Comparison of ENCODE assay signal across 17 cellular contexts in the genomic region with DNA sequence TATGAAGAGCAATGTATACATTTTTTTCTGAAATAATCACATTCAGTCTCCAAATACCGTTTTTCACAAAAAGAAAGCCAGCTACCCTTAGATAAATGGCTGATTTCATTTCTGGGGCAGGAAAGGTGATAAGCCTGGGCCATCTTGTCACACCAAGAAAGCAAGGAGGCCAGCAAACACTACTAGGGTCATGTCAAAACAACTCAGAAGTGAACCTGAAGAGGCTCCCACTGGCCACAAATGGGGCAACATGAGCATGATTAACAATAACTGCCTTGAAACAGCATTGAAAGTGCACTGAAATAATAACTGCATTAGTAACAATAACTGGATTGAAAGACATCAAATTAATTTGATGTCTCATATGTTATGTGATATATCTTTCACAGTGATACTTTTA. TPM values are rescaled to one million over a fixed set of nuclear protein-coding genes. Genes with fewer than 3 reads are reported as not detected.
A peak's percentile ranks its signal among the peaks of the same experiment; 100 is the strongest.
DNase-seq lines count a peak whose midpoint lies in the region; ATAC-seq and TF ChIP-seq lines count a peak whose summit lies in the region.
"Had no signal": no experiment of that assay in that cellular context is flagged by ENCODE, and none has a peak within 500 bp of the region (broad histone marks: within the 10 kb centered on the region; RNA-seq: fewer than 3 reads in every experiment).

No MANE protein-coding gene starts in this region.

- no peaks in the 10 kb centered on the region for H3K27me3 ChIP-seq in effector memory CD4-positive, alpha-beta T cell (replicated peaks; ENCODE audit: control insufficient read depth, insufficient read depth, low read length, poor library complexity, severe bottlenecking)
- no peaks in the 10 kb centered on the region for H3K27me3 ChIP-seq in foreskin keratinocyte

- POLR2A ChIA-PET in GM10248 (lab: Yijun Ruan, JAX) = interaction anchor here (0.6 kb wide), 1 partner anchor 112 kb away, joined by 5 read pairs; no protein-coding TSS in a partner anchor

- H3K4me1 Mint-ChIP-seq in CD14-positive monocyte = peaks cover 58% of the 10 kb centered on the region
- peaks cover 17% of the 10 kb centered on the region for H3K4me1 Mint-ChIP-seq in dendritic cell treated with granulocyte-macrophage colony-stimulating factor and Interleukin-4, amounts not matched to agents 40 ng/mL and 50 ng/mL, for 4 days (ENCODE audit: low read depth)

- CTCF ChIA-PET in GM10248 (lab: Yijun Ruan, JAX) = interaction anchor here (1.3 kb wide), 1 partner anchor 11 kb away, joined by 3 read pairs; no protein-coding TSS in a partner anchor

- DNase-seq in CD14-positive monocyte (ENCODE audit: low spot score) = no peak
- no peak for DNase-seq in GM10248 (ENCODE audit: extremely low spot score)
- peak; percentile 39 for DNase-seq in NB4 (ENCODE audit: low read depth)
- no peak for DNase-seq in effector memory CD4-positive, alpha-beta T cell
- no peak for DNase-seq in NCI-H2196 treated with DMSO at 0.1 percent for 48 hours (lab: John Stamatoyannopoulos, UW; ENCODE audit: unreplicated experiment)
- DNase-seq in foreskin keratinocyte = no peak
- DNase-seq in head of caudate nucleus = no peak
- DNase-seq: AML-193; CD4-positive, alpha-beta memory T cell; IMR-90; NCI-H1048; NCI-H146; NCI-H345; NCI-H526 treated with DMSO at 0.1 percent for 48 hours; SHP77 treated with DMSO at 0.1 percent for 48 hours had no signal

- no peak overlapping the region for H3K4me3 ChIP-seq in NB4 (ENCODE audit: low read depth, low read length)
- H3K4me3 ChIP-seq in effector memory CD4-positive, alpha-beta T cell (ENCODE audit: insufficient read depth, low read depth, low read length, poor library complexity, severe bottlenecking) = no peak overlapping the region

- no peak for TF ChIP-seq POLR2A in NB4 (IDR thresholded peaks at IDR 0.05; ENCODE audit: extremely low read depth, insufficient read length)

- peaks cover 0 to 7% (median 0%) of the 10 kb centered on the region in 3 donors for H3K27me3 Mint-ChIP-seq in CD14-positive monocyte (ENCODE audit: low read depth in 3 of 3)
- H3K27me3 Mint-ChIP-seq in dendritic cell treated with granulocyte-macrophage colony-stimulating factor and Interleukin-4, amounts not matched to agents 40 ng/mL and 50 ng/mL, for 4 days = no peaks in the 10 kb centered on the region
- H3K27me3 Mint-ChIP-seq: CD4-positive, alpha-beta memory T cell had no signal

- TF ChIP-seq CTCF in CD14-positive monocyte (IDR thresholded peaks at IDR 0.05) (no peak), GM10248 (IDR thresholded peaks at IDR 0.05; ENCODE audit: control extremely low read depth, extremely low read depth, low read depth, missing control alignments) (peak; percentile 14), NB4 (IDR thresholded peaks at IDR 0.05; ENCODE audit: low read depth, low read length) (no peak), foreskin keratinocyte (conservative IDR thresholded peaks at IDR 0.05) (no peak)

- peak overlapping the region in 5 of 7 donors; percentile 27 to 86 (median 50) for H3K27ac Mint-ChIP-seq in CD14-positive monocyte
- H3K27ac Mint-ChIP-seq in dendritic cell treated with granulocyte-macrophage colony-stimulating factor and Interleukin-4, amounts not matched to agents 40 ng/mL and 50 ng/mL, for 4 days = peak overlapping the region; percentile 30

- no peaks in the 10 kb centered on the region for H3K9me3 ChIP-seq in effector memory CD4-positive, alpha-beta T cell (ENCODE audit: control insufficient read depth, low read length)

- H3K4me3 Mint-ChIP-seq in CD14-positive monocyte = no peak overlapping the region
- H3K4me3 Mint-ChIP-seq in dendritic cell treated with granulocyte-macrophage colony-stimulating factor and Interleukin-4, amounts not matched to agents 40 ng/mL and 50 ng/mL, for 4 days = no peak overlapping the region

- intact Hi-C loops in CD14-positive monocyte (cut with micrococcal nuclease) = loop anchor here (5.0 kb wide), 3 partner anchors 34 to 39 kb away; partner anchors contain the start of gene SH3KBP1 (in 1 of the 2)
- intact Hi-C loops in dendritic cell treated with granulocyte-macrophage colony-stimulating factor and Interleukin-4, amounts not matched to agents 40 ng/mL and 50 ng/mL, for 4 days (cut with micrococcal nuclease) = no loop called here
- intact Hi-C loops in head of caudate nucleus (cut with DNase I) = no loop called here

- H3K27ac ChIP-seq in effector memory CD4-positive, alpha-beta T cell (ENCODE audit: insufficient read depth, low read length, poor library complexity, severe bottlenecking) = no peak overlapping the region
- no peak overlapping the region for H3K27ac ChIP-seq in foreskin keratinocyte

- peaks cover 0 to 3% (median 0%) of the 10 kb centered on the region in 7 donors for H3K9me3 Mint-ChIP-seq in CD14-positive monocyte
- no peaks in the 10 kb centered on the region for H3K9me3 Mint-ChIP-seq in dendritic cell treated with granulocyte-macrophage colony-stimulating factor and Interleukin-4, amounts not matched to agents 40 ng/mL and 50 ng/mL, for 4 days

- H3K36me3 ChIP-seq in effector memory CD4-positive, alpha-beta T cell (ENCODE audit: control insufficient read depth, insufficient read depth, low read length) = no peaks in the 10 kb centered on the region

- no peaks in the 10 kb centered on the region for H3K4me1 ChIP-seq in effector memory CD4-positive, alpha-beta T cell (ENCODE audit: control insufficient read depth, insufficient read depth, low read length, poor library complexity, severe bottlenecking)
- peaks cover 8% of the 10 kb centered on the region for H3K4me1 ChIP-seq in foreskin keratinocyte

- H3K36me3 Mint-ChIP-seq in CD14-positive monocyte = peaks cover 10 to 25% of the 10 kb centered on the region in 2 donors
- peaks cover 20% of the 10 kb centered on the region for H3K36me3 Mint-ChIP-seq in dendritic cell treated with granulocyte-macrophage colony-stimulating factor and Interleukin-4, amounts not matched to agents 40 ng/mL and 50 ng/mL, for 4 days (ENCODE audit: low read depth)

- ATAC-seq in foreskin keratinocyte = no peak
- ATAC-seq: HCT116 had no signal

RNA-seq across cellular contexts. Expression of gene SH3KBP1, which starts 39.3 kb away (rescaled TPM):
- polyA plus RNA-seq in CD14-positive monocyte (10 to 100 TPM; 59.3 to 87.7 TPM), foreskin keratinocyte (12.0 and 17.9 TPM in 2 replicates)
- 16.6 and 24.5 TPM in 2 replicates for total RNA-seq in foreskin keratinocyte

Comparison
In these comparisons a context has a peak if more than half of its experiments do, and no peak if none do; other contexts are left out.
1. intact Hi-C loops: an anchor here in CD14-positive monocyte (5.0 kb wide); none called in dendritic cell treated with granulocyte-macrophage colony-stimulating factor and Interleukin-4, amounts not matched to agents 40 ng/mL and 50 ng/mL, for 4 days and head of caudate nucleus.